1 cellular context compared by ENCODE assay signal in the genomic region with DNA sequence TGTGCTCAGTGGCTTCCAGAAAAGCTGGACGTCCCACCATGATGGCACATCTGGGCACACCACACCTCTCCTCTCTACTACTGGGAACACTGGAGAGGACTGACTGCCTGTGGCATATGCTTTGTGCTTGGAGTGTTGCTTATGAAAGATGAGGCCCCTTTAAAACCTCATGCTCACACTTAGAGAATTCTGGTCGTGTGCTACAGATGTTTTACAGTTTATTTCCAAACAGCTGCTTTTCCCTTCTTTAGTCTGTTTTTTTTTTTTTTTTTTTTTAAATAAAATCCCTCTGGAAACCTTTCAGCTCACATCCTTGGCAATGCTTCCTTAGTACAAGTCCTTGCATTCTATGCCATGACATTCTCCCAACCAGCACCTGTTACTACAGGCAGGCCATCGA.
TF ChIP-seq lines count a peak whose summit lies in the region.

No MANE protein-coding gene starts in this region.

TF ChIP-seq in IMR-90, 13 proteins besides CTCF, POLR2A, EP300 and RAD21:
- TF ChIP-seq SMC3 (IDR thresholded peaks at IDR 0.05; ENCODE audit: low read depth, low read length) (no peak), CEBPB (IDR thresholded peaks at IDR 0.05; ENCODE audit: low read depth, low read length) (no peak), MXI1 (IDR thresholded peaks at IDR 0.05; ENCODE audit: borderline replicate concordance, low read depth, low read length) (no peak), RFX5 (IDR thresholded peaks at IDR 0.05; ENCODE audit: low read depth, low read length) (no peak), MAFK (IDR thresholded peaks at IDR 0.05; ENCODE audit: low read depth, low read length) (no peak), CHD1 (IDR thresholded peaks at IDR 0.05; ENCODE audit: low read depth, low read length) (no peak), NFE2L2 (IDR thresholded peaks at IDR 0.05; ENCODE audit: low read depth, low read length) (no peak), BHLHE40 (IDR thresholded peaks at IDR 0.05; ENCODE audit: low read depth, low read length) (no peak), MAZ (IDR thresholded peaks at IDR 0.05; ENCODE audit: borderline replicate concordance, low read depth, low read length) (no peak), FOS (IDR thresholded peaks at IDR 0.05; ENCODE audit: low read depth, low read length) (no peak), RCOR1 (IDR thresholded peaks at IDR 0.05; ENCODE audit: insufficient replicate concordance, low read length) (no peak)
- TF ChIP-seq, protein P1, sequence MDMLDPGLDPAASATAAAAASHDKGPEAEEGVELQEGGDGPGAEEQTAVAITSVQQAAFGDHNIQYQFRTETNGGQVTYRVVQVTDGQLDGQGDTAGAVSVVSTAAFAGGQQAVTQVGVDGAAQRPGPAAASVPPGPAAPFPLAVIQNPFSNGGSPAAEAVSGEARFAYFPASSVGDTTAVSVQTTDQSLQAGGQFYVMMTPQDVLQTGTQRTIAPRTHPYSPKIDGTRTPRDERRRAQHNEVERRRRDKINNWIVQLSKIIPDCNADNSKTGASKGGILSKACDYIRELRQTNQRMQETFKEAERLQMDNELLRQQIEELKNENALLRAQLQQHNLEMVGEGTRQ (IDR thresholded peaks at IDR 0.05; ENCODE audit: low read depth, low read length), result no peak
- TF ChIP-seq, protein P2, sequence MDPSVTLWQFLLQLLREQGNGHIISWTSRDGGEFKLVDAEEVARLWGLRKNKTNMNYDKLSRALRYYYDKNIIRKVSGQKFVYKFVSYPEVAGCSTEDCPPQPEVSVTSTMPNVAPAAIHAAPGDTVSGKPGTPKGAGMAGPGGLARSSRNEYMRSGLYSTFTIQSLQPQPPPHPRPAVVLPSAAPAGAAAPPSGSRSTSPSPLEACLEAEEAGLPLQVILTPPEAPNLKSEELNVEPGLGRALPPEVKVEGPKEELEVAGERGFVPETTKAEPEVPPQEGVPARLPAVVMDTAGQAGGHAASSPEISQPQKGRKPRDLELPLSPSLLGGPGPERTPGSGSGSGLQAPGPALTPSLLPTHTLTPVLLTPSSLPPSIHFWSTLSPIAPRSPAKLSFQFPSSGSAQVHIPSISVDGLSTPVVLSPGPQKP (IDR thresholded peaks at IDR 0.05; ENCODE audit: borderline replicate concordance, low read depth, low read length), result no peak
